15 cellular contexts compared by ENCODE assay signal in genomic region chr11:110921742-110922200, GRCh38.
A peak's percentile ranks its signal among the peaks of the same experiment; 100 is the strongest.
DNase-seq lines count a peak whose midpoint lies in the region; ATAC-seq, FAIRE-seq and TF ChIP-seq lines count a peak whose summit lies in the region.
"Had no signal": no experiment of that assay in that cellular context is flagged by ENCODE, and none has a peak within 500 bp of the region (broad histone marks: within the 10 kb centered on the region; RNA-seq: fewer than 3 reads in every experiment).

No MANE protein-coding gene starts in this region.

- peaks cover 1% of the 10 kb centered on the region for H3K9me3 Mint-ChIP-seq in astrocyte (ENCODE audit: unreplicated experiment)

- no peak for FAIRE-seq in astrocyte (lab: Jason Lieb, UNC)
- FAIRE-seq: D721Med had no signal

- TF ChIP-seq CTCF in astrocyte (IDR thresholded peaks at IDR 0.05; ENCODE audit: insufficient read depth, low read depth, low read length) (no peak), brain microvascular endothelial cell (IDR thresholded peaks at IDR 0.05; ENCODE audit: low read depth, low read length, missing control alignments) (no peak)

- no peak overlapping the region for H3K4me3 Mint-ChIP-seq in astrocyte (ENCODE audit: unreplicated experiment)
- H3K4me3 Mint-ChIP-seq: activated naive CD4-positive, alpha-beta T cell treated with anti-CD3 and anti-CD28 coated beads, Interleukin-2, amount 10 ng/mL, durations not matched to agents 7 days and 5 days had no signal

- H4K20me1 ChIP-seq in GM23248 (ENCODE audit: insufficient read depth) (no peaks in the 10 kb centered on the region), astrocyte (ENCODE audit: insufficient read depth, low read length) (no peaks in the 10 kb centered on the region)

- no peaks in the 10 kb centered on the region for H3K9me2 ChIP-seq in GM23248 (ENCODE audit: insufficient read depth)
- H3K9me2 ChIP-seq: SK-N-SH had no signal

- H3K4me3 ChIP-seq in GM23248 (no peak overlapping the region), astrocyte (ENCODE audit: insufficient read depth, low read depth, low read length) (no peak overlapping the region), skeletal muscle cell (ENCODE audit: low read depth, low read length) (no peak overlapping the region), brain microvascular endothelial cell (ENCODE audit: low read depth, low read length) (no peak overlapping the region)
- H3K4me3 ChIP-seq: suprapubic skin had no signal

- H3K79me2 ChIP-seq in GM23248 (ENCODE audit: insufficient read depth) = no peaks in the 10 kb centered on the region
- H3K79me2 ChIP-seq in astrocyte (ENCODE audit: insufficient read depth, low read length) = no peaks in the 10 kb centered on the region

- peak; percentile 59 for DNase-seq in GM23248
- peak; percentile 67 for DNase-seq in astrocyte (ENCODE audit: low read depth)
- DNase-seq in iPS-NIHi11 (ENCODE audit: low spot score) = peak; percentile 19
- peak; percentile 54 for DNase-seq in skeletal muscle cell (ENCODE audit: low read depth)
- DNase-seq in NCI-H1417 (lab: John Stamatoyannopoulos, UW) = no peak
- no peak for DNase-seq in brain microvascular endothelial cell
- DNase-seq in RKO (ENCODE audit: low spot score) = no peak
- DNase-seq: activated CD4-positive, alpha-beta T cell treated with anti-CD3 and anti-CD28 coated beads, Interleukin-2, amount 50 U/mL, for 4 hours; activated naive CD4-positive, alpha-beta T cell treated with anti-CD3 and anti-CD28 coated beads, Interleukin-2, amount 10 ng/mL, durations not matched to agents 7 days and 5 days; NCI-H748 treated with DMSO at 0.1 percent for 48 hours; SK-N-SH; stimulated activated CD4-positive, alpha-beta T cell treated with anti-CD3 and anti-CD28 coated beads, Interleukin-4, amount 100 ng/mL, for 1 hour had no signal

- H3K27me3 Mint-ChIP-seq in astrocyte (ENCODE audit: low read depth, unreplicated experiment) = peaks cover 13% of the 10 kb centered on the region

- H3K27ac ChIP-seq in GM23248 (no peak overlapping the region), astrocyte (ENCODE audit: low read depth, low read length) (no peak overlapping the region), brain microvascular endothelial cell (no peak overlapping the region)
- H3K27ac ChIP-seq: suprapubic skin had no signal

- H3K36me3 Mint-ChIP-seq in astrocyte (ENCODE audit: low read depth, unreplicated experiment) = no peaks in the 10 kb centered on the region
- H3K36me3 Mint-ChIP-seq: activated naive CD4-positive, alpha-beta T cell treated with anti-CD3 and anti-CD28 coated beads, Interleukin-2, amount 10 ng/mL, durations not matched to agents 7 days and 5 days had no signal

- H3K4me1 ChIP-seq in GM23248 (ENCODE audit: insufficient read depth) (peaks cover 7% of the 10 kb centered on the region; the same call in 1 of the 2 replicates), astrocyte (ENCODE audit: insufficient read depth, low read length) (no peaks in the 10 kb centered on the region)

- H3K9me3 ChIP-seq in GM23248 (ENCODE audit: low read depth) (no peaks in the 10 kb centered on the region), astrocyte (ENCODE audit: insufficient read depth, low read depth, low read length) (no peaks in the 10 kb centered on the region)
- H3K9me3 ChIP-seq: SK-N-SH, suprapubic skin had no signal

- H2AFZ ChIP-seq in GM23248 = peak overlapping the region; percentile 27; the same call in 1 of the 2 replicates
- no peak overlapping the region for H2AFZ ChIP-seq in astrocyte (ENCODE audit: low read depth, low read length)

- in situ Hi-C loops in GM23248 (cut with MboI) = no loop called here
- in situ Hi-C loops in brain microvascular endothelial cell (cut with HindIII; ENCODE audit: low pct_ligation_motif_present, low sequenced_read_pairs) = no loop called here

- H3K27ac Mint-ChIP-seq in astrocyte (ENCODE audit: unreplicated experiment) = no peak overlapping the region
- H3K27ac Mint-ChIP-seq: activated naive CD4-positive, alpha-beta T cell treated with anti-CD3 and anti-CD28 coated beads, Interleukin-2, amount 10 ng/mL, durations not matched to agents 7 days and 5 days had no signal

- no peak for ATAC-seq in GM18907 (IDR thresholded peaks at IDR 0.05; ENCODE audit: unreplicated experiment)

- H3K4me2 ChIP-seq in GM23248 (ENCODE audit: unreplicated experiment) = peak overlapping the region; percentile 11
- H3K4me2 ChIP-seq in astrocyte (ENCODE audit: low read length) = no peak overlapping the region
- H3K4me2 ChIP-seq: SK-N-SH had no signal

- no peaks in the 10 kb centered on the region for H3K36me3 ChIP-seq in GM23248 (ENCODE audit: low read depth)
- no peaks in the 10 kb centered on the region for H3K36me3 ChIP-seq in astrocyte (ENCODE audit: insufficient read depth, low read length)
- no peaks in the 10 kb centered on the region for H3K36me3 ChIP-seq in brain microvascular endothelial cell (replicated peaks)
- H3K36me3 ChIP-seq: suprapubic skin had no signal

- no peaks in the 10 kb centered on the region for H3K27me3 ChIP-seq in GM23248 (replicated peaks; ENCODE audit: insufficient read depth)
- H3K27me3 ChIP-seq in astrocyte (ENCODE audit: insufficient read depth, low read length) = peaks cover 10% of the 10 kb centered on the region
- no peaks in the 10 kb centered on the region for H3K27me3 ChIP-seq in brain microvascular endothelial cell (replicated peaks)
- H3K27me3 ChIP-seq: suprapubic skin had no signal

- WGBS in GM23248 (ENCODE audit: low coverage in 1 of 2, low lambda C conversion rate in 2 of 2, missing lambda C conversion rate in 2 of 2), 2 experiments = 7 to 21% methylated on average over 2 of the region's 2 CpGs

- H3F3A ChIP-seq in GM23248 (ENCODE audit: insufficient read depth) = 0 out of 2 replicates have a peak, but pooled peaks cover 3% of the 10 kb centered on the region

- no peak overlapping the region for H3K9ac ChIP-seq in GM23248
- no peak overlapping the region for H3K9ac ChIP-seq in astrocyte (ENCODE audit: low read length)
- H3K9ac ChIP-seq: SK-N-SH had no signal

- peaks cover 2% of the 10 kb centered on the region for H3K4me1 Mint-ChIP-seq in astrocyte (ENCODE audit: low read depth, unreplicated experiment)

Comparison
In these comparisons a context has a peak if more than half of its experiments do, and no peak if none do; other contexts are left out.
1. DNase-seq: peak in GM23248 (single experiment), astrocyte (single experiment), iPS-NIHi11 (single experiment) and skeletal muscle cell (single experiment); none in NCI-H1417 (0 of 3), brain microvascular endothelial cell (single experiment) and RKO (single experiment).